22 cellular contexts compared by ENCODE assay signal in the genomic region with DNA sequence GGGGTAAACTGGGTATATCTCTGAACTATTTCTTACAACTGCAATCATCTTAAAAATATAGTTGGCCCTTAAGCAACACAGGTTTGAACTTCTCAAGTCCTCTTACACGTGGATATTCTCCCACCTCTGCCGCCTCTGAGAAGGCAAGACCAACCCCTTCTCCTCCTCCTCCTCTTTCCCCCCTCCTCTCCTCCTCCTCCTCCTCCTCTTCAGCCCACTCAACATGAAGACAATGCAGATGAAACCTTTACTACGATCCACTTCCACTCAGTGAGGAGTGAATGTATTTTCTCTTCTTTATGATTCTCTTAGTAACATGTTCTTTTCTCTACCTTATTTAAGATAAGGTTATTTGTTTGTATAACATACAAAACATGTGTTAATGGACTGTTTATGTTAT.
"Had no signal": no experiment of that assay in that cellular context is flagged by ENCODE, and none has a peak within 500 bp of the region (broad histone marks: within the 10 kb centered on the region; RNA-seq: fewer than 3 reads in every experiment).

No MANE protein-coding gene starts in this region.

- H3K27ac Mint-ChIP-seq: dendritic cell treated with granulocyte-macrophage colony-stimulating factor and Interleukin-4, amounts not matched to agents 40 ng/mL and 50 ng/mL, for 4 days; effector memory CD8-positive, alpha-beta T cell; endodermal cell had no signal

- H3K36me3 ChIP-seq: colonic mucosa, esophagus squamous epithelium, gastrocnemius medialis, heart right ventricle, left lung, lower lobe of right lung had no signal

- H3K4me3 Mint-ChIP-seq: dendritic cell treated with granulocyte-macrophage colony-stimulating factor and Interleukin-4, amounts not matched to agents 40 ng/mL and 50 ng/mL, for 4 days; effector memory CD8-positive, alpha-beta T cell; endodermal cell had no signal

- DNase-seq: colonic mucosa; cortex of kidney; effector CD8-positive, alpha-beta T cell; effector memory CD8-positive, alpha-beta T cell; erythroblast; esophagus squamous epithelium; foreskin fibroblast; foreskin melanocyte; gastrocnemius medialis; glutamatergic neuron; heart right ventricle; hippocampal formation; left cardiac atrium; left ventricle myocardium superior; lower lobe of right lung; mesenchymal stem cell; midbrain had no signal

- H3K4me1 ChIP-seq: colonic mucosa, esophagus squamous epithelium, gastrocnemius medialis, heart right ventricle, left lung, lower lobe of right lung had no signal

- H3K9me3 ChIP-seq: colonic mucosa, gastrocnemius medialis had no signal

- H3K27ac ChIP-seq: colonic mucosa, epithelial cell of prostate, esophagus squamous epithelium, gastrocnemius medialis, heart right ventricle, left lung, lower lobe of right lung had no signal

- ATAC-seq: effector memory CD8-positive, alpha-beta T cell; esophagus mucosa; gastrocnemius medialis; heart right ventricle; left cardiac atrium; left lung; left ventricle myocardium superior; lower lobe of right lung had no signal

- H3K4me3 ChIP-seq: colonic mucosa, esophagus squamous epithelium, gastrocnemius medialis, heart right ventricle, left lung, lower lobe of right lung had no signal

- H3K27me3 ChIP-seq: colonic mucosa, esophagus squamous epithelium, left lung had no signal
